Comparison of ENCODE assay signal across 28 cellular contexts in genomic region chr3:145118303-145118702, GRCh38.
DNase-seq lines count a peak whose midpoint lies in the region; ATAC-seq, FAIRE-seq and TF ChIP-seq lines count a peak whose summit lies in the region.
"Had no signal": no experiment of that assay in that cellular context is flagged by ENCODE, and none has a peak within 500 bp of the region (broad histone marks: within the 10 kb centered on the region; RNA-seq: fewer than 3 reads in every experiment).

No MANE protein-coding gene starts in this region.

- H3K4me3 ChIP-seq in mesendoderm (ENCODE audit: low read length), result no peak overlapping the region
- H3K4me3 ChIP-seq: coronary artery, ovary, thoracic aorta had no signal

- H3K23ac ChIP-seq in mesendoderm (ENCODE audit: low read length), result no peak overlapping the region

- peak overlapping the region; percentile 98 for H2BK15ac ChIP-seq in mesendoderm (replicated peaks; ENCODE audit: low read depth)

- no peak overlapping the region for H3K56ac ChIP-seq in mesendoderm (ENCODE audit: low read length)

- no peak overlapping the region for H4K8ac ChIP-seq in mesendoderm (ENCODE audit: low read depth, low read length)

- no peaks in the 10 kb centered on the region for H3K79me1 ChIP-seq in mesendoderm (ENCODE audit: low read length)

- H3K4me1 ChIP-seq in mesendoderm (ENCODE audit: control insufficient read depth, low read depth, low read length), result no peaks in the 10 kb centered on the region

- peak overlapping the region; percentile 40 for H3K18ac ChIP-seq in mesendoderm (ENCODE audit: low read length)

- peak overlapping the region; percentile 20 for H3K4ac ChIP-seq in mesendoderm (ENCODE audit: low read depth, low read length)

- H3K9ac ChIP-seq in mesendoderm (ENCODE audit: low read length), result no peak overlapping the region

- no peak overlapping the region for H2AK5ac ChIP-seq in mesendoderm (ENCODE audit: low read length)

- H2BK120ac ChIP-seq in mesendoderm (ENCODE audit: low read depth, low read length), result peak overlapping the region; percentile 67

- ATAC-seq in GM19395 (IDR thresholded peaks at IDR 0.05; ENCODE audit: unreplicated experiment) (peak; percentile 58), HG02623 (IDR thresholded peaks at IDR 0.05; ENCODE audit: unreplicated experiment) (peak; percentile 52), HG03139 (IDR thresholded peaks at IDR 0.05; ENCODE audit: unreplicated experiment) (peak; percentile 88)
- ATAC-seq: activated CD4-positive, alpha-beta T cell treated with anti-CD3 and anti-CD28 coated beads for 36 hours; esophagus mucosa had no signal

- DNase-seq in mesendoderm (no peak), DMS 273 (lab: John Stamatoyannopoulos, UW; ENCODE audit: unreplicated experiment) (no peak), AG08396 (ENCODE audit: low spot score) (no peak), GM12891 (ENCODE audit: insufficient read length, low spot score) (no peak)
- DNase-seq in effector CD8-positive, alpha-beta T cell (lab: John Stamatoyannopoulos, UW), result no peak
- DNase-seq: activated CD4-positive, alpha-beta T cell treated with anti-CD3 and anti-CD28 coated beads for 36 hours; activated CD8-positive, alpha-beta memory T cell treated with anti-CD3 and anti-CD28 coated beads for 24 hours; activated effector memory CD4-positive, alpha-beta T cell treated with anti-CD3 and anti-CD28 coated beads, Interleukin-2, amount 50 U/mL, for 16 hours; activated naive CD8-positive, alpha-beta T cell treated with anti-CD3 and anti-CD28 coated beads, Interleukin-2, amount 10 ng/mL, durations not matched to agents 7 days and 5 days; foreskin fibroblast; H9; Kasumi-1; mammary epithelial cell; MV-4-11; NCI-H146; NCI-H2107; NCI-H774; nephron progenitor cell; ovary had no signal

- no CpG with 5 or more reads among the region's 1 CpG for WGBS in mesendoderm (ENCODE audit: extremely low coverage, insufficient coverage, low lambda C conversion rate)

- no peaks in the 10 kb centered on the region for H3K79me2 ChIP-seq in mesendoderm (ENCODE audit: control insufficient read depth, insufficient read depth, low read length)

- no peaks in the 10 kb centered on the region for H3K36me3 ChIP-seq in mesendoderm (ENCODE audit: control insufficient read depth, insufficient read depth, low read length)
- H3K36me3 ChIP-seq: ovary, thoracic aorta had no signal

- FAIRE-seq in GM12891 (lab: Jason Lieb, UNC), result no peak
- FAIRE-seq: astrocyte, GM19239 had no signal

- no peak for TF ChIP-seq POLR2A in GM12891 (IDR thresholded peaks at IDR 0.05; ENCODE audit: low read depth, low read length)

- no peak overlapping the region for H2BK5ac ChIP-seq in mesendoderm (ENCODE audit: low read length)

- H4K5ac ChIP-seq in mesendoderm (ENCODE audit: low read length), result no peak overlapping the region

- H3K27ac ChIP-seq in mesendoderm (ENCODE audit: low read depth, low read length), result no peak overlapping the region
- H3K27ac ChIP-seq: C4-2B, coronary artery, ovary, thoracic aorta had no signal

- H3K27me3 ChIP-seq in mesendoderm (ENCODE audit: insufficient read depth, low read length, poor library complexity), result no peaks in the 10 kb centered on the region
- H3K27me3 ChIP-seq: ovary had no signal

- no peak overlapping the region for H3K4me2 ChIP-seq in mesendoderm (ENCODE audit: low read length)

TF ChIP-seq in GM12891, 5 proteins besides CTCF, POLR2A, EP300 and RAD21:
- no peak for TF ChIP-seq TAF1 (IDR thresholded peaks at IDR 0.05; ENCODE audit: low read depth, low read length)
- no peak for TF ChIP-seq POU2F2 (IDR thresholded peaks at IDR 0.05; ENCODE audit: low read depth, low read length)
- no peak for TF ChIP-seq PAX5 (IDR thresholded peaks at IDR 0.05; ENCODE audit: insufficient read depth, low read length, severe bottlenecking)
- TF ChIP-seq SPI1 (IDR thresholded peaks at IDR 0.05; ENCODE audit: low read depth, low read length), result no peak
- TF ChIP-seq POLR2AphosphoS5 (IDR thresholded peaks at IDR 0.05; ENCODE audit: low read depth, low read length), result no peak
